12 cellular contexts compared by ENCODE assay signal in the genomic region with DNA sequence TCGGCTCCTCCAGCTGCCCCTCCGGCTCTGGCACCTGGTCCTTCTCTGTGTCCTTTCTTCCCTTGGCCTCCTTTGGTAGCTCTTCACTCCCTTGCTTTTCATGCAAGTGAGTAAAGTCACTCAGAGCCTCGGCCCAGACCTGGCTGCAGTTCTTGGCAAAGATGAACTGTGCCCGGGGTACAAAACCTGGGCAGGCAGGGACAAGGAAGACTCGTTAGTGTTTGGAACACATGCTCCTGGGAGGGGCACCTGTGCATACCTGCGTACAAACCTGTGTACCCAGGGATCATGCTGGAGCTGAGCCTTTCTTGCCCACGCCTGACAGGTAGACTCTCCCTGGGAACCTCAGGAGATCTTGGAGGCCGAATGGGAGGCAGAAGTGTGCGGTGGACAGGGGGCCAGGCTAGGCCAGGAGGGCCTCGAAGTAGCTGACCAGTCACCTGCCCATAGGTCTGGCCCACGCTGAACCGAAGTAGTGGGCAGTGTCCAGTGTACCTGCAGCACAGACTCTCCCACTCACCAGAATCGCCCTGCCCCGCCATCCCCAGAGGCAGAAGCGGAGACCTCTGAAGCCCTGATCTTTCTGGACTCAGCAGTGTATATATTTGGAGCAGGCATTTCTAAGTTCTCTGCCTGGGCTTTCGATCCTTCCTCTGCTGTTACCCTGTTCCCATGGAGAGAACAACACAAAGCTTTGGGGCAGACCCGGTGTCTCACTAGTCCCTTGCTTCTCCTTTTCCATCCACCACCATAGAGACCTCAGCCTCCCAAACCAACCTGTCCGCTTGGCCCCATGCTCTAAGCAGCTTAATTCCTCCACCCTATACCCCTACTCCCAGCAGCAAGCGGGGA. TPM values are rescaled to one million over a fixed set of nuclear protein-coding genes. Genes with fewer than 3 reads are reported as not detected.
DNase-seq lines count a peak whose midpoint lies in the region; ATAC-seq and TF ChIP-seq lines count a peak whose summit lies in the region.
"Had no signal": no experiment of that assay in that cellular context is flagged by ENCODE, and none has a peak within 500 bp of the region (broad histone marks: within the 10 kb centered on the region; RNA-seq: fewer than 3 reads in every experiment).

No MANE protein-coding gene starts in this region.

- 81 to 82% methylated on average over 19 of the region's 19 CpGs for WGBS in GM23248 (ENCODE audit: low coverage in 1 of 2, low lambda C conversion rate in 2 of 2, missing lambda C conversion rate in 2 of 2), 2 experiments
- WGBS in body of pancreas, 2 donors, result 86 to 88% methylated on average over 11 to 18 of the region's 19 CpGs
- WGBS in sigmoid colon, 2 donors, result 86 to 89% methylated on average over 19 of the region's 19 CpGs

- 0 out of 2 replicates have a peak overlapping the region, but pooled peaks have one; percentile 25 for H3K9ac ChIP-seq in GM23248

- peak overlapping the region in 1 of 6 donors; percentile 66 for H3K27ac Mint-ChIP-seq in immature natural killer cell
- H3K27ac Mint-ChIP-seq in CD8-positive, alpha-beta memory T cell, result peak overlapping the region in 2 of 8 donors; percentile 66 to 92
- H3K27ac Mint-ChIP-seq: activated B cell treated with CpG ODN at 0.5 μM for 24 hours had no signal

- no peaks in the 10 kb centered on the region for H3K9me2 ChIP-seq in GM23248 (ENCODE audit: insufficient read depth)

- no peaks in the 10 kb centered on the region for H3K9me3 Mint-ChIP-seq in immature natural killer cell
- no peaks in the 10 kb centered on the region for H3K9me3 Mint-ChIP-seq in CD8-positive, alpha-beta memory T cell
- H3K9me3 Mint-ChIP-seq: activated B cell treated with CpG ODN at 0.5 μM for 24 hours had no signal

- H3K9me3 ChIP-seq in GM23248 (ENCODE audit: low read depth), result no peaks in the 10 kb centered on the region
- no peaks in the 10 kb centered on the region for H3K9me3 ChIP-seq in body of pancreas
- H3K9me3 ChIP-seq in sigmoid colon, result no peaks in the 10 kb centered on the region
- no peaks in the 10 kb centered on the region for H3K9me3 ChIP-seq in CD8-positive, alpha-beta memory T cell (ENCODE audit: low read length)

- no peak overlapping the region for H3K4me2 ChIP-seq in GM23248 (ENCODE audit: unreplicated experiment)

- POLR2A ChIA-PET in CD8-positive, alpha-beta memory T cell (lab: Charles Lee), result no interaction called here

- H3K4me1 Mint-ChIP-seq in immature natural killer cell, result peaks cover 7 to 8% of the 10 kb centered on the region in 2 donors
- H3K4me1 Mint-ChIP-seq in CD8-positive, alpha-beta memory T cell, result peaks cover 0 to 3% (median 0%) of the 10 kb centered on the region in 3 donors

- in situ Hi-C loops in GM23248 (cut with MboI), result no loop called here

- H4K20me1 ChIP-seq in GM23248 (ENCODE audit: insufficient read depth), result no peaks in the 10 kb centered on the region

- H3K27me3 Mint-ChIP-seq in immature natural killer cell (ENCODE audit: low read depth in 3 of 3), result peaks cover 0 to 6% (median 6%) of the 10 kb centered on the region in 3 donors
- H3K27me3 Mint-ChIP-seq in CD8-positive, alpha-beta memory T cell, result peaks cover 0 to 2% of the 10 kb centered on the region in 2 donors
- H3K27me3 Mint-ChIP-seq: activated B cell treated with CpG ODN at 0.5 μM for 24 hours had no signal

- peaks cover 10% of the 10 kb centered on the region for H3K79me2 ChIP-seq in GM23248 (ENCODE audit: insufficient read depth)

- peak overlapping the region in 3 of 5 donors; percentile 24 to 46 (median 27) for H3K4me3 Mint-ChIP-seq in immature natural killer cell
- H3K4me3 Mint-ChIP-seq in CD8-positive, alpha-beta memory T cell, result no peak overlapping the region
- H3K4me3 Mint-ChIP-seq: activated B cell treated with CpG ODN at 0.5 μM for 24 hours had no signal

- no peak for TF ChIP-seq POLR2A in body of pancreas (IDR thresholded peaks at IDR 0.05)
- TF ChIP-seq POLR2A in sigmoid colon (IDR thresholded peaks at IDR 0.05), result no peak

- no peak for TF ChIP-seq EP300 in sigmoid colon (IDR thresholded peaks at IDR 0.05)

- H3K36me3 Mint-ChIP-seq in immature natural killer cell, result no peaks in the 10 kb centered on the region
- peaks cover 0 to 1% (median 0%) of the 10 kb centered on the region in 3 donors for H3K36me3 Mint-ChIP-seq in CD8-positive, alpha-beta memory T cell

- peaks cover 35% of the 10 kb centered on the region for H3F3A ChIP-seq in GM23248 (ENCODE audit: insufficient read depth)

- CTCF ChIA-PET in CD8-positive, alpha-beta memory T cell (lab: Charles Lee), result no interaction called here

- intact Hi-C loops in body of pancreas (cut with DNase I) (no loop called here), sigmoid colon (cut with DNase I) (loop anchor here (5.0 to 10.0 kb wide), 2 partner anchors 39 to 288 kb away; no protein-coding TSS in a partner anchor)

- no peak overlapping the region for H3K4me3 ChIP-seq in GM23248
- H3K4me3 ChIP-seq in body of pancreas, result no peak overlapping the region
- H3K4me3 ChIP-seq in sigmoid colon, result peak overlapping the region in 2 of 4 donors; percentile 14 to 24
- H3K4me3 ChIP-seq in CD8-positive, alpha-beta memory T cell (ENCODE audit: low read length), result no peak overlapping the region

- DNase-seq in GM23248 (no peak), body of pancreas (no peak), immature natural killer cell (no peak), sigmoid colon (no peak), COR-L47 (lab: John Stamatoyannopoulos, UW) (no peak), GF-D8 (lab: John Stamatoyannopoulos, UW) (no peak), NCI-H1092 (lab: John Stamatoyannopoulos, UW) (no peak)
- no peak for DNase-seq in CD8-positive, alpha-beta memory T cell
- DNase-seq: activated B cell treated with CpG ODN at 0.5 μM for 24 hours; activated naive CD4-positive, alpha-beta T cell; NCI-H524 had no signal

- TF ChIP-seq CTCF in body of pancreas (IDR thresholded peaks at IDR 0.05), result no peak
- TF ChIP-seq CTCF in sigmoid colon (IDR thresholded peaks at IDR 0.05), result no peak

- H3K4me1 ChIP-seq in GM23248 (ENCODE audit: insufficient read depth), result peaks cover 27% of the 10 kb centered on the region; the same call in 1 of the 2 replicates
- H3K4me1 ChIP-seq in body of pancreas, result peaks cover 9% of the 10 kb centered on the region
- peaks cover 0 to 36% (median 26%) of the 10 kb centered on the region in 4 donors for H3K4me1 ChIP-seq in sigmoid colon
- H3K4me1 ChIP-seq in CD8-positive, alpha-beta memory T cell (ENCODE audit: insufficient read depth, low read length), result no peaks in the 10 kb centered on the region

- H3K36me3 ChIP-seq in GM23248 (ENCODE audit: low read depth) (peaks cover 27% of the 10 kb centered on the region), body of pancreas (replicated peaks in 1 of 2; ENCODE audit: insufficient read depth in 1 of 2, low read depth in 2 of 2) (peaks cover 0 to 5% of the 10 kb centered on the region in 2 donors), sigmoid colon (peaks cover 15 to 45% (median 21%) of the 10 kb centered on the region in 4 donors)
- no peaks in the 10 kb centered on the region for H3K36me3 ChIP-seq in CD8-positive, alpha-beta memory T cell (ENCODE audit: insufficient read depth, low read length)

- H2AFZ ChIP-seq in GM23248, result no peak overlapping the region

- no peaks in the 10 kb centered on the region for H3K27me3 ChIP-seq in GM23248 (replicated peaks; ENCODE audit: insufficient read depth)
- no peaks in the 10 kb centered on the region for H3K27me3 ChIP-seq in body of pancreas
- no peaks in the 10 kb centered on the region for H3K27me3 ChIP-seq in sigmoid colon
- no peaks in the 10 kb centered on the region for H3K27me3 ChIP-seq in CD8-positive, alpha-beta memory T cell (ENCODE audit: insufficient read depth, low read length, poor library complexity, severe bottlenecking)

- peak overlapping the region; percentile 19; the same call in 1 of the 2 replicates for H3K27ac ChIP-seq in GM23248
- peak overlapping the region in 1 of 4 donors; percentile 36 for H3K27ac ChIP-seq in body of pancreas
- H3K27ac ChIP-seq in sigmoid colon, result peak overlapping the region; percentile 70 to 80 (median 76)
- H3K27ac ChIP-seq in CD8-positive, alpha-beta memory T cell (ENCODE audit: low read depth, low read length), result no peak overlapping the region
- H3K27ac ChIP-seq: epithelial cell of prostate had no signal

- ATAC-seq in body of pancreas, result peak; percentile 4

RNA-seq across cellular contexts. Expression of a gene that starts 41.9 kb away (rescaled TPM):
- 21.6 and 33.0 TPM in 2 replicates for total RNA-seq in GM23248 (2014; rRNA removed; shearing (Covaris generic))
- polyA plus RNA-seq in GM23248 (2016; fragmentation: Nextera tagmentation; extraction: Ambion mirVana), result 14.1 and 14.9 TPM in 2 replicates
- total RNA-seq in body of pancreas, result 10 to 100 TPM; 13.0 to 20.1 TPM
- 10 to 100 TPM in 1 of 3 donors, 1 to 10 TPM in 2; 6.5 to 23.7 (median 8.1) TPM for polyA plus RNA-seq in immature natural killer cell
- 10 to 100 TPM; 23.5 to 47.4 (median 29.2) TPM for total RNA-seq in sigmoid colon
- polyA plus RNA-seq in sigmoid colon, result 10 to 100 TPM; 24.6 to 33.3 (median 27.0) TPM
- 10 to 100 TPM; 44.2 to 46.8 TPM for total RNA-seq in CD8-positive, alpha-beta memory T cell
- polyA plus RNA-seq in CD8-positive, alpha-beta memory T cell, result 15.9 TPM

RNA-seq across cellular contexts. Expression of a gene that starts 55.1 kb away (rescaled TPM):
- 3.9 TPM in 1 of 2 replicates, not detected in the other for total RNA-seq in GM23248 (2014; rRNA removed; shearing (Covaris generic))
- polyA plus RNA-seq in GM23248 (2016; fragmentation: Nextera tagmentation; extraction: Ambion mirVana) (1.6 and 1.9 TPM in 2 replicates), immature natural killer cell (10 to 100 TPM in 2 of 3 donors, 1 to 10 TPM in 1; 6.2 to 18.4 (median 10.1) TPM), sigmoid colon (10 to 100 TPM in 1 of 3 donors, 1 to 10 TPM in 2; 1.2 to 42.1 (median 1.4) TPM)
- total RNA-seq in body of pancreas (1 to 10 TPM; 3.3 to 3.9 TPM), sigmoid colon (1 to 10 TPM in 2 of 4 donors, under 1 TPM in 2; 0.36 to 8.0 (median 1.1) TPM)
- 1 to 10 TPM; 6.4 to 6.5 TPM for total RNA-seq in CD8-positive, alpha-beta memory T cell
- 5.1 TPM for polyA plus RNA-seq in CD8-positive, alpha-beta memory T cell

Comparison
In these comparisons a context has a peak if more than half of its experiments do, and no peak if none do; other contexts are left out.
1. H3K4me3 Mint-ChIP-seq: peak in immature natural killer cell (3 of 5); none in CD8-positive, alpha-beta memory T cell (0 of 7).